Comparison of ENCODE assay signal across 6 cellular contexts in the genomic region with DNA sequence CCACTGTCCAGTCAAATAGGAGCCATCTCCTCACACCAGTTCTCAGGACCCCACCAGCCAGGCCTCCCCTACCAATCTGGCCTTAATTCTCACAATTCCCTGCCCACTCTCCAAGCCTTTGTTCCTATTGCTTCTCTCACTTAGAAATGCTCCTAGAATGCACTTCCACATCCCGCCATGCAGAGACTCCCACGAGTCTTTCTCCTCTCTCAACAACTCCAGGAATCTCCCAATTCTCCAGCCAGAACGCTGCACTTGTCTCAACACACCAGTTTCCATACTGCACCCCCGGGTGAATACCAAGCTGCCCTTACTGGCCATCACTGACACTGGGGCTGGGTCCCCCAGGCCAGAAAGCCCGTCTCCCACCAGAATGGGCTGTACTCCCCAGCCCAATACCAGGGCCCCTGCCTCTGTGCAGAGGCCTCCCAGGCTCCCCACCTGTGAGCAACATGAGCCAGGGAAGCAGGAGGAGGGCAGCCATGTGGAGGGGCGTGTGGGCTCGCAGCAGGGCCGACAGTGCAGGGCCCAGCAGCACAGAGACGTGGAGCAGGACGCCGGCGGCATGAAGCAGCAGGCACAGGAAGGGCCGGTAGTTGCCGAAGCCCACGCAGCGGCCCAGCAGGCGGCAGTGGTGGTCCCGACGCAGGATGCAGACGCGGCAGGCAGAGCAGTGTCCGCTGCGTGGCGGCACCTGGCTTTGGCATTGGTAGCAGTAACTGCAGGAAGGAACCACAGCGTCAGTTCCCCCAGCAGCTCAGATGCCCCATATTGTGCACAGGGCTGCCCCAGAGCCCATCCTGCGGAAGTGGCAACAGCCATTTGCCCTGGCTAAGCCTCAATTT.
DNase-seq lines count a peak whose midpoint lies in the region; TF ChIP-seq lines count a peak whose summit lies in the region.

No MANE protein-coding gene starts in this region.

- no peaks in the 10 kb centered on the region for H3K27me3 ChIP-seq in WERI-Rb-1 (ENCODE audit: insufficient read depth, low read depth, severe bottlenecking)

- peak overlapping the region; percentile 33 for H3K27ac ChIP-seq in WERI-Rb-1

- no peaks in the 10 kb centered on the region for H3K36me3 ChIP-seq in WERI-Rb-1

- peak; percentile 16 for DNase-seq in GF-D8 (lab: John Stamatoyannopoulos, UW)
- peak; percentile 89 for DNase-seq in WERI-Rb-1
- DNase-seq in epithelial cell of esophagus (ENCODE audit: low read depth): peak; percentile 36
- DNase-seq in stimulated activated CD4-positive, alpha-beta T cell treated with anti-CD3 and anti-CD28 coated beads, Interleukin-2, amount 100 ng/mL, for 4 hours (ENCODE audit: low read depth): peak; percentile 16
- DNase-seq in HK-2 (ENCODE audit: unreplicated experiment): no peak
- DNase-seq in DMS 273 (lab: John Stamatoyannopoulos, UW; ENCODE audit: unreplicated experiment): no peak

- no peaks in the 10 kb centered on the region for H3K9me3 ChIP-seq in WERI-Rb-1 (ENCODE audit: severe bottlenecking)

- TF ChIP-seq CTCF in WERI-Rb-1 (IDR thresholded peaks at IDR 0.05; ENCODE audit: low read depth, low read length) (peak; percentile 99), epithelial cell of esophagus (IDR thresholded peaks at IDR 0.05; ENCODE audit: insufficient read depth, low read depth, low read length, missing control alignments) (peak; percentile 14)

- H3K4me3 ChIP-seq in WERI-Rb-1 (ENCODE audit: low read depth, low read length) (no peak overlapping the region), epithelial cell of esophagus (ENCODE audit: low read length) (no peak overlapping the region)

Comparison
In these comparisons a context has a peak if more than half of its experiments do, and no peak if none do; other contexts are left out.
1. DNase-seq: peak in GF-D8 (single experiment), WERI-Rb-1 (single experiment), epithelial cell of esophagus (single experiment) and stimulated activated CD4-positive, alpha-beta T cell treated with anti-CD3 and anti-CD28 coated beads, Interleukin-2, amount 100 ng/mL, for 4 hours (single experiment); none in HK-2 (single experiment) and DMS 273 (single experiment).